20 cellular contexts compared by ENCODE assay signal in genomic region chr11:87804176-87804575, GRCh38.
"Had no signal": no experiment of that assay in that cellular context is flagged by ENCODE, and none has a peak within 500 bp of the region (broad histone marks: within the 10 kb centered on the region; RNA-seq: fewer than 3 reads in every experiment).

No MANE protein-coding gene starts in this region.

- H3K9me3 Mint-ChIP-seq: effector memory CD8-positive, alpha-beta T cell had no signal

- H3K9me3 ChIP-seq: esophagus squamous epithelium, gastroesophageal sphincter, pancreas, tibial artery, upper lobe of right lung had no signal

- H3K4me3 ChIP-seq: esophagus squamous epithelium, gastroesophageal sphincter, pancreas, tibial artery, upper lobe of right lung had no signal

- H3K4me3 Mint-ChIP-seq: dendritic cell treated with granulocyte-macrophage colony-stimulating factor and Interleukin-4, amounts not matched to agents 40 ng/mL and 50 ng/mL, for 4 days; effector memory CD8-positive, alpha-beta T cell; natural killer cell treated with Interleukin-12 subunit alpha and Interleukin-12 subunit beta and Interleukin-15 and Interleukin-18, amount 100 ng/mL, for 72 hours; stimulated activated effector memory CD8-positive, alpha-beta T cell treated with anti-CD3 and anti-CD28 coated beads, Interleukin-12 subunit alpha, Interleukin-12 subunit beta, amount 100 ng/mL, for 72 hours; stimulated activated naive CD8-positive, alpha-beta T cell treated with anti-CD3 and anti-CD28 coated beads, Interleukin-15, Interleukin-2, amounts not matched to agents 100 ng/mL and 50 ng/mL, for 24 hours had no signal

- H3K27me3 Mint-ChIP-seq: dendritic cell treated with granulocyte-macrophage colony-stimulating factor and Interleukin-4, amounts not matched to agents 40 ng/mL and 50 ng/mL, for 4 days; effector memory CD8-positive, alpha-beta T cell; natural killer cell treated with Interleukin-12 subunit alpha and Interleukin-12 subunit beta and Interleukin-15 and Interleukin-18, amount 100 ng/mL, for 72 hours; progenitor cell of endocrine pancreas; stimulated activated naive CD8-positive, alpha-beta T cell treated with anti-CD3 and anti-CD28 coated beads, Interleukin-15, Interleukin-2, amounts not matched to agents 100 ng/mL and 50 ng/mL, for 24 hours had no signal

- H3K27me3 ChIP-seq: esophagus squamous epithelium, gastroesophageal sphincter, pancreas, tibial artery, upper lobe of right lung had no signal

- H3K4me1 ChIP-seq: esophagus squamous epithelium, gastroesophageal sphincter, pancreas, tibial artery, upper lobe of right lung had no signal

- H3K27ac ChIP-seq: esophagus squamous epithelium, gastroesophageal sphincter, pancreas, tibial artery, upper lobe of right lung had no signal

- H3K36me3 ChIP-seq: esophagus squamous epithelium, gastroesophageal sphincter, pancreas, tibial artery, upper lobe of right lung had no signal

- ATAC-seq: effector memory CD8-positive, alpha-beta T cell; gastroesophageal sphincter; left lobe of liver; natural killer cell treated with Interleukin-12 subunit alpha and Interleukin-12 subunit beta and Interleukin-15 and Interleukin-18, amount 100 ng/mL, for 72 hours; pancreas; right cardiac atrium; stimulated activated effector memory CD8-positive, alpha-beta T cell treated with anti-CD3 and anti-CD28 coated beads, Interleukin-12 subunit alpha, Interleukin-12 subunit beta, amount 100 ng/mL, for 72 hours; upper lobe of right lung had no signal

- H3K36me3 Mint-ChIP-seq: natural killer cell treated with Interleukin-12 subunit alpha and Interleukin-12 subunit beta and Interleukin-15 and Interleukin-18, amount 100 ng/mL, for 72 hours; stimulated activated effector memory CD8-positive, alpha-beta T cell treated with anti-CD3 and anti-CD28 coated beads, Interleukin-12 subunit alpha, Interleukin-12 subunit beta, amount 100 ng/mL, for 72 hours had no signal

- DNase-seq: cerebellar nuclear complex; effector memory CD8-positive, alpha-beta T cell; esophagus squamous epithelium; foreskin fibroblast; islet precursor cell; midbrain; occipital lobe; pancreas; right cardiac atrium; small intestine; stimulated activated CD4-positive, alpha-beta T cell treated with anti-CD3 and anti-CD28 coated beads, Interleukin-12 subunit alpha, Interleukin-12 subunit beta, amount 100 ng/mL, for 4 hours; tibial artery; upper lobe of right lung had no signal

- H3K4me1 Mint-ChIP-seq: stimulated activated effector memory CD8-positive, alpha-beta T cell treated with anti-CD3 and anti-CD28 coated beads, Interleukin-12 subunit alpha, Interleukin-12 subunit beta, amount 100 ng/mL, for 72 hours had no signal

- H3K27ac Mint-ChIP-seq: dendritic cell treated with granulocyte-macrophage colony-stimulating factor and Interleukin-4, amounts not matched to agents 40 ng/mL and 50 ng/mL, for 4 days; effector memory CD8-positive, alpha-beta T cell; natural killer cell treated with Interleukin-12 subunit alpha and Interleukin-12 subunit beta and Interleukin-15 and Interleukin-18, amount 100 ng/mL, for 72 hours; progenitor cell of endocrine pancreas; stimulated activated effector memory CD8-positive, alpha-beta T cell treated with anti-CD3 and anti-CD28 coated beads, Interleukin-12 subunit alpha, Interleukin-12 subunit beta, amount 100 ng/mL, for 72 hours; stimulated activated naive CD8-positive, alpha-beta T cell treated with anti-CD3 and anti-CD28 coated beads, Interleukin-15, Interleukin-2, amounts not matched to agents 100 ng/mL and 50 ng/mL, for 24 hours had no signal
